Comparison of ENCODE assay signal across 24 cellular contexts in genomic region chr1:114803001-114803400, GRCh38. TPM values are rescaled to one million over a fixed set of nuclear protein-coding genes. Genes with fewer than 3 reads are reported as not detected.
A peak's percentile ranks its signal among the peaks of the same experiment; 100 is the strongest.
DNase-seq lines count a peak whose midpoint lies in the region; ATAC-seq, FAIRE-seq and TF ChIP-seq lines count a peak whose summit lies in the region.
"Had no signal": no experiment of that assay in that cellular context is flagged by ENCODE, and none has a peak within 500 bp of the region (broad histone marks: within the 10 kb centered on the region; RNA-seq: fewer than 3 reads in every experiment).

No MANE protein-coding gene starts in this region.

- TF ChIP-seq CTCF in bronchial epithelial cell (IDR thresholded peaks at IDR 0.05; ENCODE audit: insufficient read depth, low read length, severe bottlenecking) (no peak), BE2C (IDR thresholded peaks at IDR 0.05; ENCODE audit: low read depth, low read length) (no peak)

- H3K27me3 ChIP-seq in bronchial epithelial cell (ENCODE audit: control insufficient read depth, insufficient read depth, low read length) (no peaks in the 10 kb centered on the region), BE2C (peaks cover 12% of the 10 kb centered on the region)
- H3K27me3 ChIP-seq: SJSA1 had no signal

- no peaks in the 10 kb centered on the region for H3K36me3 ChIP-seq in bronchial epithelial cell (ENCODE audit: control insufficient read depth, insufficient read depth, low read length)
- H3K36me3 ChIP-seq in BE2C: no peaks in the 10 kb centered on the region
- H3K36me3 ChIP-seq: esophagus squamous epithelium, SJSA1 had no signal

- no peaks in the 10 kb centered on the region for H3K4me1 ChIP-seq in BE2C
- H3K4me1 ChIP-seq: esophagus squamous epithelium, SJSA1 had no signal

- H3K4me3 Mint-ChIP-seq in activated CD8-positive, alpha-beta memory T cell treated with anti-CD3 and anti-CD28 coated beads, Interleukin-2, amount 10 ng/mL, durations not matched to agents 7 days and 5 days: no peak overlapping the region
- H3K4me3 Mint-ChIP-seq in stimulated activated effector memory CD8-positive, alpha-beta T cell treated with anti-CD3 and anti-CD28 coated beads, Interleukin-12 subunit alpha, Interleukin-12 subunit beta, amount 100 ng/mL, for 72 hours: no peak overlapping the region
- H3K4me3 Mint-ChIP-seq: CD4-positive, alpha-beta memory T cell; neural crest cell; stimulated activated naive B cell treated with anti-CD40 and anti-IgM and Interleukin-4, amounts not matched to agents 10 μg/mL and 1 μg/mL and 100 μg/mL, for 72 hours had no signal

- no peaks in the 10 kb centered on the region for H3K36me3 Mint-ChIP-seq in activated CD8-positive, alpha-beta memory T cell treated with anti-CD3 and anti-CD28 coated beads, Interleukin-2, amount 10 ng/mL, durations not matched to agents 7 days and 5 days
- no peaks in the 10 kb centered on the region for H3K36me3 Mint-ChIP-seq in stimulated activated effector memory CD8-positive, alpha-beta T cell treated with anti-CD3 and anti-CD28 coated beads, Interleukin-12 subunit alpha, Interleukin-12 subunit beta, amount 100 ng/mL, for 72 hours
- H3K36me3 Mint-ChIP-seq: CD4-positive, alpha-beta memory T cell had no signal

- no peaks in the 10 kb centered on the region for H3K9me3 ChIP-seq in BE2C
- H3K9me3 ChIP-seq: esophagus squamous epithelium, SJSA1 had no signal

- H3K27me3 Mint-ChIP-seq in activated CD8-positive, alpha-beta memory T cell treated with anti-CD3 and anti-CD28 coated beads, Interleukin-2, amount 10 ng/mL, durations not matched to agents 7 days and 5 days: peaks cover 4% of the 10 kb centered on the region

- no peak for ATAC-seq in activated CD8-positive, alpha-beta memory T cell treated with anti-CD3 and anti-CD28 coated beads, Interleukin-2, amount 10 ng/mL, durations not matched to agents 7 days and 5 days
- peak; percentile 45 for ATAC-seq in HG03521 (IDR thresholded peaks at IDR 0.05; ENCODE audit: unreplicated experiment)
- peak; percentile 83 for ATAC-seq in stimulated activated effector memory CD8-positive, alpha-beta T cell treated with anti-CD3 and anti-CD28 coated beads, Interleukin-12 subunit alpha, Interleukin-12 subunit beta, amount 100 ng/mL, for 72 hours
- ATAC-seq: HCT116; stimulated activated naive B cell treated with anti-CD40 and anti-IgM and Interleukin-4, amounts not matched to agents 10 μg/mL and 1 μg/mL and 100 μg/mL, for 72 hours had no signal

- H3K27ac Mint-ChIP-seq in activated CD8-positive, alpha-beta memory T cell treated with anti-CD3 and anti-CD28 coated beads, Interleukin-2, amount 10 ng/mL, durations not matched to agents 7 days and 5 days: no peak overlapping the region
- H3K27ac Mint-ChIP-seq in stimulated activated effector memory CD8-positive, alpha-beta T cell treated with anti-CD3 and anti-CD28 coated beads, Interleukin-12 subunit alpha, Interleukin-12 subunit beta, amount 100 ng/mL, for 72 hours: no peak overlapping the region
- H3K27ac Mint-ChIP-seq: CD4-positive, alpha-beta memory T cell; stimulated activated naive B cell treated with anti-CD40 and anti-IgM and Interleukin-4, amounts not matched to agents 10 μg/mL and 1 μg/mL and 100 μg/mL, for 72 hours had no signal

- H3K9me3 Mint-ChIP-seq in activated CD8-positive, alpha-beta memory T cell treated with anti-CD3 and anti-CD28 coated beads, Interleukin-2, amount 10 ng/mL, durations not matched to agents 7 days and 5 days (ENCODE audit: low read depth): no peaks in the 10 kb centered on the region
- no peaks in the 10 kb centered on the region for H3K9me3 Mint-ChIP-seq in stimulated activated effector memory CD8-positive, alpha-beta T cell treated with anti-CD3 and anti-CD28 coated beads, Interleukin-12 subunit alpha, Interleukin-12 subunit beta, amount 100 ng/mL, for 72 hours
- H3K9me3 Mint-ChIP-seq: neural crest cell had no signal

- DNase-seq in activated CD8-positive, alpha-beta memory T cell treated with anti-CD3 and anti-CD28 coated beads, Interleukin-2, amount 10 ng/mL, durations not matched to agents 7 days and 5 days: peak; percentile 44
- no peak for DNase-seq in activated CD8-positive, alpha-beta memory T cell treated with anti-CD3 and anti-CD28 coated beads for 24 hours
- DNase-seq in bronchial epithelial cell (ENCODE audit: low read depth) (peak; percentile 100), iPS-NIHi11 (ENCODE audit: low spot score) (no peak), BE2C (no peak), activated gamma-delta T cell (lab: John Stamatoyannopoulos, UW) (no peak)
- no peak for DNase-seq in stimulated activated effector memory CD8-positive, alpha-beta T cell treated with anti-CD3 and anti-CD28 coated beads, Interleukin-12 subunit alpha, Interleukin-12 subunit beta, amount 100 ng/mL, for 72 hours (ENCODE audit: low spot score in 2 of 2)
- DNase-seq: activated CD4-positive, alpha-beta T cell treated with anti-CD3 and anti-CD28 coated beads, Interleukin-2, amount 50 U/mL, for 4 hours; activated effector memory CD4-positive, alpha-beta T cell treated with Interleukin-2 at 50 U/mL for 16 hours; anterior cingulate cortex; CD4-positive, alpha-beta memory T cell; esophagus squamous epithelium; mesenchymal stem cell; NCI-H2171; stimulated activated naive B cell treated with anti-CD40 and anti-IgM and Interleukin-4, amounts not matched to agents 10 μg/mL and 1 μg/mL and 100 μg/mL, for 72 hours; T1000 had no signal

- FAIRE-seq in bronchial epithelial cell (lab: Jason Lieb, UNC): peak; percentile 99

- H3K4me1 Mint-ChIP-seq in activated CD8-positive, alpha-beta memory T cell treated with anti-CD3 and anti-CD28 coated beads, Interleukin-2, amount 10 ng/mL, durations not matched to agents 7 days and 5 days: peaks cover 5% of the 10 kb centered on the region
- H3K4me1 Mint-ChIP-seq in stimulated activated effector memory CD8-positive, alpha-beta T cell treated with anti-CD3 and anti-CD28 coated beads, Interleukin-12 subunit alpha, Interleukin-12 subunit beta, amount 100 ng/mL, for 72 hours: no peaks in the 10 kb centered on the region
- H3K4me1 Mint-ChIP-seq: CD4-positive, alpha-beta memory T cell; neural crest cell; stimulated activated naive B cell treated with anti-CD40 and anti-IgM and Interleukin-4, amounts not matched to agents 10 μg/mL and 1 μg/mL and 100 μg/mL, for 72 hours had no signal

- CTCF ChIA-PET in activated CD8-positive, alpha-beta memory T cell treated with anti-CD3 and anti-CD28 coated beads, Interleukin-2, amount 10 ng/mL, durations not matched to agents 7 days and 5 days (lab: Charles Lee): no interaction called here

- H3K4me3 ChIP-seq in bronchial epithelial cell (ENCODE audit: low read depth, low read length): no peak overlapping the region
- H3K4me3 ChIP-seq in BE2C (ENCODE audit: low read depth, low read length): no peak overlapping the region
- H3K4me3 ChIP-seq: coronary artery, esophagus squamous epithelium, SJSA1 had no signal

RNA-seq across cellular contexts. Expression of gene SIKE1, which starts 22.5 kb away (rescaled TPM):
- 10 to 100 TPM; 62.7 to 71.0 TPM for total RNA-seq in activated CD8-positive, alpha-beta memory T cell treated with anti-CD3 and anti-CD28 coated beads, Interleukin-2, amount 10 ng/mL, durations not matched to agents 7 days and 5 days
- 45.3 and 90.5 TPM in 2 replicates for total RNA-seq in bronchial epithelial cell
- polyA plus RNA-seq in BE2C (2012; ENCODE audit: insufficient read depth, insufficient read length, low read depth): 67.1 TPM

RNA-seq across cellular contexts. Expression of gene CSDE1, which starts 45.2 kb away (rescaled TPM):
- total RNA-seq in activated CD8-positive, alpha-beta memory T cell treated with anti-CD3 and anti-CD28 coated beads, Interleukin-2, amount 10 ng/mL, durations not matched to agents 7 days and 5 days: 100 to 1,000 TPM; 331 to 410 TPM
- total RNA-seq in bronchial epithelial cell: 875 and 1,184 TPM in 2 replicates
- 257 TPM for polyA plus RNA-seq in BE2C (2012; ENCODE audit: insufficient read depth, insufficient read length, low read depth)

RNA-seq across cellular contexts. Expression of gene SYCP1, which starts 51.7 kb away (rescaled TPM):
- total RNA-seq in activated CD8-positive, alpha-beta memory T cell treated with anti-CD3 and anti-CD28 coated beads, Interleukin-2, amount 10 ng/mL, durations not matched to agents 7 days and 5 days: not detected
- total RNA-seq in bronchial epithelial cell: not detected in 2 replicates
- not detected for polyA plus RNA-seq in BE2C (2012; ENCODE audit: insufficient read depth, insufficient read length, low read depth)
- total RNA-seq: A172; CD4-positive, alpha-beta memory T cell; esophagus squamous epithelium; G401; neural crest cell; SJSA1; urinary bladder had no signal
- polyA plus RNA-seq: CD4-positive, alpha-beta memory T cell; urinary bladder had no signal

Comparison
In these comparisons a context has a peak if more than half of its experiments do, and no peak if none do; other contexts are left out.
1. DNase-seq: peak in activated CD8-positive, alpha-beta memory T cell treated with anti-CD3 and anti-CD28 coated beads, Interleukin-2, amount 10 ng/mL, durations not matched to agents 7 days and 5 days (single experiment) and bronchial epithelial cell (single experiment); none in activated CD8-positive, alpha-beta memory T cell treated with anti-CD3 and anti-CD28 coated beads for 24 hours (single experiment), stimulated activated effector memory CD8-positive, alpha-beta T cell treated with anti-CD3 and anti-CD28 coated beads, Interleukin-12 subunit alpha, Interleukin-12 subunit beta, amount 100 ng/mL, for 72 hours (0 of 2), iPS-NIHi11 (single experiment), BE2C (single experiment) and activated gamma-delta T cell (single experiment).